In the genomic region with DNA sequence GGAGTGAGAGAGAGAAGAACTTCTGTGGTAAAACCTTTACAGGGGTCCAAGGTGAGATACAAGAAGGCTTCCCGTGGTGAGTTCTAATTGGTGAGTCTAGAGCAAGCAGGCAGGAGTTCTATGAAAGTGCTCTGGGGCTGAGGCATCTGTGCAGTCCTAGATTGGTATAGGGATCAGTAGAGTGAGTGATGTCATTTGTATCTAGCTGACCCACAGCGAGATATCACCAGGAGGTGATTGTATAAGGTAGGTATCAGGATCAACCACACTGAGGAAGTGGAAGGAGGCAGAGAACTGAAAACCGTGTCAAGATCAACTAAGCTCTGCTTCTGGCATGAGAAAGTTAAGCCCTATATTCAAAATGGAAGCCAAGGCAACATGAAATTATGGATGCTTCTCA, we compare ENCODE assay signal across 2 cellular contexts.
TF ChIP-seq lines count a peak whose summit lies in the region.

No MANE protein-coding gene starts in this region.

TF ChIP-seq in SK-N-SH, 30 proteins besides CTCF, POLR2A, EP300 and RAD21 (continued from another document):
- TF ChIP-seq, protein P1, sequence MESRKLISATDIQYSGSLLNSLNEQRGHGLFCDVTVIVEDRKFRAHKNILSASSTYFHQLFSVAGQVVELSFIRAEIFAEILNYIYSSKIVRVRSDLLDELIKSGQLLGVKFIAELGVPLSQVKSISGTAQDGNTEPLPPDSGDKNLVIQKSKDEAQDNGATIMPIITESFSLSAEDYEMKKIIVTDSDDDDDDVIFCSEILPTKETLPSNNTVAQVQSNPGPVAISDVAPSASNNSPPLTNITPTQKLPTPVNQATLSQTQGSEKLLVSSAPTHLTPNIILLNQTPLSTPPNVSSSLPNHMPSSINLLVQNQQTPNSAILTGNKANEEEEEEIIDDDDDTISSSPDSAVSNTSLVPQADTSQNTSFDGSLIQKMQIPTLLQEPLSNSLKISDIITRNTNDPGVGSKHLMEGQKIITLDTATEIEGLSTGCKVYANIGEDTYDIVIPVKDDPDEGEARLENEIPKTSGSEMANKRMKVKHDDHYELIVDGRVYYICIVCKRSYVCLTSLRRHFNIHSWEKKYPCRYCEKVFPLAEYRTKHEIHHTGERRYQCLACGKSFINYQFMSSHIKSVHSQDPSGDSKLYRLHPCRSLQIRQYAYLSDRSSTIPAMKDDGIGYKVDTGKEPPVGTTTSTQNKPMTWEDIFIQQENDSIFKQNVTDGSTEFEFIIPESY (IDR thresholded peaks at IDR 0.05; ENCODE audit: borderline replicate concordance, low read depth): no peak
TF ChIP-seq in SK-N-SH: peak in this region for 0.

TF ChIP-seq in SK-N-SH treated with all-trans-retinoic acid at 6 μM for 48 hours, 23 proteins besides CTCF, POLR2A, EP300 and RAD21 (continued from another document):
- TF ChIP-seq, protein P2, sequence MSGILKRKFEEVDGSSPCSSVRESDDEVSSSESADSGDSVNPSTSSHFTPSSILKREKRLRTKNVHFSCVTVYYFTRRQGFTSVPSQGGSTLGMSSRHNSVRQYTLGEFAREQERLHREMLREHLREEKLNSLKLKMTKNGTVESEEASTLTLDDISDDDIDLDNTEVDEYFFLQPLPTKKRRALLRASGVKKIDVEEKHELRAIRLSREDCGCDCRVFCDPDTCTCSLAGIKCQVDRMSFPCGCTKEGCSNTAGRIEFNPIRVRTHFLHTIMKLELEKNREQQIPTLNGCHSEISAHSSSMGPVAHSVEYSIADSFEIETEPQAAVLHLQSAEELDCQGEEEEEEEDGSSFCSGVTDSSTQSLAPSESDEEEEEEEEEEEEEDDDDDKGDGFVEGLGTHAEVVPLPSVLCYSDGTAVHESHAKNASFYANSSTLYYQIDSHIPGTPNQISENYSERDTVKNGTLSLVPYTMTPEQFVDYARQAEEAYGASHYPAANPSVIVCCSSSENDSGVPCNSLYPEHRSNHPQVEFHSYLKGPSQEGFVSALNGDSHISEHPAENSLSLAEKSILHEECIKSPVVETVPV (CRISPR knock-in tag; IDR thresholded peaks at IDR 0.05): no peak
- no peak for TF ChIP-seq SNAI2 (CRISPR knock-in tag; IDR thresholded peaks at IDR 0.05)
- TF ChIP-seq ISL1 (CRISPR knock-in tag; IDR thresholded peaks at IDR 0.05): no peak
- TF ChIP-seq ESRRG (CRISPR knock-in tag; IDR thresholded peaks at IDR 0.05): no peak
- no peak for TF ChIP-seq RARB (CRISPR knock-in tag; IDR thresholded peaks at IDR 0.05)
- TF ChIP-seq ZFP30 (CRISPR knock-in tag; IDR thresholded peaks at IDR 0.05): no peak
